ENCODE assay signal across 10 cellular contexts in genomic region chr9:135695036-135695435, GRCh38. TPM values are rescaled to one million over a fixed set of nuclear protein-coding genes. Genes with fewer than 3 reads are reported as not detected.
"Had no signal": no experiment of that assay in that cellular context is flagged by ENCODE, and none has a peak within 500 bp of the region (broad histone marks: within the 10 kb centered on the region; RNA-seq: fewer than 3 reads in every experiment).

No MANE protein-coding gene starts in this region.

- H3K9ac ChIP-seq: GM23248 had no signal

- H3K4me1 ChIP-seq: HAP-1 had no signal

- H3K4me3 ChIP-seq: GM23248, HAP-1, K562 had no signal

- ATAC-seq: HCT116, K562 had no signal

- DNase-seq: GM23248, GOT3, IMR-90, KG1 had no signal

- H2AFZ ChIP-seq: GM23248 had no signal

- H3K27ac ChIP-seq: GM23248 had no signal

- H3K36me3 ChIP-seq: HAP-1 had no signal

- H3K9me3 ChIP-seq: HAP-1 had no signal

RNA-seq across cellular contexts. Expression of gene SOHLH1, which starts 4.2 kb away (rescaled TPM):
- total RNA-seq: GM23248, H4, H7, HT-29, IMR-90 had no signal
- polyA plus RNA-seq: GM23248, IMR-90 had no signal

RNA-seq across cellular contexts. Expression of gene KCNT1, which starts 6.9 kb away (rescaled TPM):
- total RNA-seq: GM23248, H4, HT-29, IMR-90 had no signal
- polyA plus RNA-seq: GM23248, IMR-90, K562 had no signal

RNA-seq across cellular contexts. Expression of gene LCN9, which starts 31.9 kb away (rescaled TPM):
- total RNA-seq: GM23248, H4, H7, HT-29, IMR-90, K562 had no signal
- polyA plus RNA-seq: GM23248, IMR-90, K562 had no signal

RNA-seq across cellular contexts. Expression of gene GLT6D1, which starts 55.7 kb away (rescaled TPM):
- total RNA-seq: GM23248, H4, H7, HT-29, IMR-90, K562 had no signal
- polyA plus RNA-seq: GM23248, IMR-90, K562 had no signal
